In genomic region chr6:145964948-145965366, GRCh38 we compare ENCODE assay signal across 1 cellular context.
TF ChIP-seq lines count a peak whose summit lies in the region.

No MANE protein-coding gene starts in this region.

TF ChIP-seq in HEK293, 187 proteins besides CTCF, POLR2A, EP300 and RAD21 (continued from another document):
- no peak for TF ChIP-seq BCL11A (tag by site-specific recombination; IDR thresholded peaks at IDR 0.05; ENCODE audit: low read depth)
